8 cellular contexts compared by ENCODE assay signal in the genomic region with DNA sequence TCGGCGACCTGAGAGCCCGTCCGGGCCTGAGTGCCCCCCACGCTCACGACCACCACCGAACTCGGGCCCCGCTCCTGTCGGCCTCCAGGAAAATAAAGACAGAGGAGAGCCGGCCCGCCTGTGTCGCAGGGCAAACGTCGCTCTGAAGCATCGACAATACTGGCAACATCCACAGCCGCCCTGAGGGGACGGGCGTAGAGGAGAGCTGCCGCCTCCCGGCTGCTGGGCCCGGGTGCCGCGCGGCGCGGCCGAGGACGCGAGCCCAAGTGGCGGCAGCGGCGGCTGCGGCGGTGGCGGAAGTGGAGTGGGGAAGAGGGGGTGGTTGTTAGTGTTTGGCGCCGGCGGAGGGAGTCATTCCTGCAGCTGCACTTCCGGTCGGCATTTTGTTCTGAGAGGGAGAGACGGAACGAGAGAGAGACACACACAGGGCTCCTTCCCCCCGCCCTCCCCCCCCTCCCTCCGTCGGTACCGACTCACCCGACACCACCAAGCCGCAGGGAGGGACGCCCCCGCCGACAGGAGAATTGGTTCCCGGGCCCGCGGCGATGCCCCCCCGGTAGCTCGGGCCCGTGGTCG. TPM values are rescaled to one million over a fixed set of nuclear protein-coding genes. Genes with fewer than 3 reads are reported as not detected.
DNase-seq lines count a peak whose midpoint lies in the region; ATAC-seq, FAIRE-seq and TF ChIP-seq lines count a peak whose summit lies in the region.

A gene with protein sequence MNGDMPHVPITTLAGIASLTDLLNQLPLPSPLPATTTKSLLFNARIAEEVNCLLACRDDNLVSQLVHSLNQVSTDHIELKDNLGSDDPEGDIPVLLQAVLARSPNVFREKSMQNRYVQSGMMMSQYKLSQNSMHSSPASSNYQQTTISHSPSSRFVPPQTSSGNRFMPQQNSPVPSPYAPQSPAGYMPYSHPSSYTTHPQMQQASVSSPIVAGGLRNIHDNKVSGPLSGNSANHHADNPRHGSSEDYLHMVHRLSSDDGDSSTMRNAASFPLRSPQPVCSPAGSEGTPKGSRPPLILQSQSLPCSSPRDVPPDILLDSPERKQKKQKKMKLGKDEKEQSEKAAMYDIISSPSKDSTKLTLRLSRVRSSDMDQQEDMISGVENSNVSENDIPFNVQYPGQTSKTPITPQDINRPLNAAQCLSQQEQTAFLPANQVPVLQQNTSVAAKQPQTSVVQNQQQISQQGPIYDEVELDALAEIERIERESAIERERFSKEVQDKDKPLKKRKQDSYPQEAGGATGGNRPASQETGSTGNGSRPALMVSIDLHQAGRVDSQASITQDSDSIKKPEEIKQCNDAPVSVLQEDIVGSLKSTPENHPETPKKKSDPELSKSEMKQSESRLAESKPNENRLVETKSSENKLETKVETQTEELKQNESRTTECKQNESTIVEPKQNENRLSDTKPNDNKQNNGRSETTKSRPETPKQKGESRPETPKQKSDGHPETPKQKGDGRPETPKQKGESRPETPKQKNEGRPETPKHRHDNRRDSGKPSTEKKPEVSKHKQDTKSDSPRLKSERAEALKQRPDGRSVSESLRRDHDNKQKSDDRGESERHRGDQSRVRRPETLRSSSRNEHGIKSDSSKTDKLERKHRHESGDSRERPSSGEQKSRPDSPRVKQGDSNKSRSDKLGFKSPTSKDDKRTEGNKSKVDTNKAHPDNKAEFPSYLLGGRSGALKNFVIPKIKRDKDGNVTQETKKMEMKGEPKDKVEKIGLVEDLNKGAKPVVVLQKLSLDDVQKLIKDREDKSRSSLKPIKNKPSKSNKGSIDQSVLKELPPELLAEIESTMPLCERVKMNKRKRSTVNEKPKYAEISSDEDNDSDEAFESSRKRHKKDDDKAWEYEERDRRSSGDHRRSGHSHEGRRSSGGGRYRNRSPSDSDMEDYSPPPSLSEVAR (N-terminal part only) (plus strand): TSS at position 381 of the 576 bp plus-strand sequence. CDS start 76,928 bp downstream, outside the sequence.

- peak within 1 kb of the TSS; percentile 97 for H3K9ac ChIP-seq in adipocyte (ENCODE audit: low read length)

- intact Hi-C loops in heart left ventricle (cut with DNase I) (loop anchor here (2.0 to 10.0 kb wide), 9 partner anchors 61 to 632 kb away; partner anchors contain the start of genes NADK2 (in 2 of the 10) and NUP155 (in 1 of the 10)), posterior vena cava (cut with DNase I) (loop anchor here in 1 of 2 donors (10.0 kb wide), 1 partner anchor 142 kb away; no protein-coding TSS in a partner anchor)

- WGBS in heart left ventricle, 4 donors = 0 to 1% (median 0%) methylated on average over 7 to 59 of the region's 60 CpGs
- WGBS in upper lobe of left lung, 2 donors = 0% methylated on average over 4 to 42 of the region's 60 CpGs

- H3K36me3 ChIP-seq in adipocyte (ENCODE audit: control insufficient read depth, insufficient read depth, low read length, severe bottlenecking) (no peaks in the 10 kb centered on the region), heart left ventricle (peaks cover 0 to 8% (median 0%) of the 10 kb centered on the region in 9 donors), upper lobe of left lung (peaks cover 0 to 5% (median 0%) of the 10 kb centered on the region in 4 donors)

- FAIRE-seq in GM12891 (lab: Jason Lieb, UNC) = peak; percentile 89

- H3K9me3 ChIP-seq in adipocyte (ENCODE audit: control insufficient read depth, low read length) = no peaks in the 10 kb centered on the region
- H3K9me3 ChIP-seq in heart left ventricle = no peaks in the 10 kb centered on the region
- no peaks in the 10 kb centered on the region for H3K9me3 ChIP-seq in upper lobe of left lung

- DNase-seq in GM12891 (ENCODE audit: insufficient read length, low spot score) (peak; percentile 59), NCI-H1436 (lab: John Stamatoyannopoulos, UW) (peak; percentile 85), T follicular helper cell (ENCODE audit: low read depth) (peak; percentile 87), adipocyte (ENCODE audit: low read depth) (peak; percentile 98), heart left ventricle (peak; percentile 93 to 94 (median 94)), posterior vena cava (ENCODE audit: low spot score) (peak; percentile 97), upper lobe of left lung (peak; percentile 94 to 95)

- H3K27me3 ChIP-seq in adipocyte (replicated peaks; ENCODE audit: control insufficient read depth, insufficient read depth, low read length) (no peaks in the 10 kb centered on the region), heart left ventricle (no peaks in the 10 kb centered on the region), upper lobe of left lung (no peaks in the 10 kb centered on the region)

- TF ChIP-seq CTCF in heart left ventricle (IDR thresholded peaks at IDR 0.05) = peak in 1 of 12 donors; percentile 5
- peak in 2 of 6 experiments; percentile 3 to 7 for TF ChIP-seq CTCF in upper lobe of left lung (IDR thresholded peaks at IDR 0.05)

- ATAC-seq in HG02840 (IDR thresholded peaks at IDR 0.05; ENCODE audit: low FRiP score, unreplicated experiment) = peak; percentile 63
- peak; percentile 76 to 93 (median 88) for ATAC-seq in heart left ventricle
- ATAC-seq in upper lobe of left lung (ENCODE audit: low FRiP score in 2 of 2) = peak; percentile 93 to 94

- TF ChIP-seq POLR2A in GM12891 (IDR thresholded peaks at IDR 0.05; ENCODE audit: low read depth, low read length) = peak; percentile 95
- TF ChIP-seq POLR2A in heart left ventricle (IDR thresholded peaks at IDR 0.05) = peak in 1 of 2 donors; percentile 61
- TF ChIP-seq POLR2A in upper lobe of left lung (IDR thresholded peaks at IDR 0.05) = peak in 3 of 4 donors; percentile 77 to 89 (median 87)

- H3K4me1 ChIP-seq in adipocyte (ENCODE audit: control insufficient read depth, insufficient read depth, low read length) (peaks cover 44% of the 10 kb centered on the region), heart left ventricle (peaks cover 5 to 64% (median 49%) of the 10 kb centered on the region in 12 donors), upper lobe of left lung (peaks cover 36 to 50% (median 41%) of the 10 kb centered on the region in 4 donors)

- H3K4me3 ChIP-seq in adipocyte (ENCODE audit: low read length) = peak within 1 kb of the TSS; percentile 100
- peak within 1 kb of the TSS; percentile 77 to 98 (median 91) for H3K4me3 ChIP-seq in heart left ventricle
- peak within 1 kb of the TSS; percentile 66 to 91 (median 86) for H3K4me3 ChIP-seq in upper lobe of left lung

- peak within 1 kb of the TSS; percentile 94 to 98 (median 96) for H3K27ac ChIP-seq in heart left ventricle
- H3K27ac ChIP-seq in upper lobe of left lung = peak within 1 kb of the TSS; percentile 94 to 99 (median 98)

- TF ChIP-seq EP300 in upper lobe of left lung (IDR thresholded peaks at IDR 0.05) = no peak

TF ChIP-seq in GM12891, 5 proteins besides CTCF, POLR2A, EP300 and RAD21:
- TF ChIP-seq TAF1 (IDR thresholded peaks at IDR 0.05; ENCODE audit: low read depth, low read length) (peak; percentile 85), POLR2AphosphoS5 (IDR thresholded peaks at IDR 0.05; ENCODE audit: low read depth, low read length) (peak; percentile 96), PAX5 (IDR thresholded peaks at IDR 0.05; ENCODE audit: insufficient read depth, low read length, severe bottlenecking) (no peak), SPI1 (IDR thresholded peaks at IDR 0.05; ENCODE audit: low read depth, low read length) (peak; percentile 48), POU2F2 (IDR thresholded peaks at IDR 0.05; ENCODE audit: low read depth, low read length) (peak; percentile 85)

RNA-seq across cellular contexts. Expression of the gene that starts here (rescaled TPM):
- 12.6 TPM for polyA plus RNA-seq in GM12891 (2012; ENCODE audit: low read depth, missing spikeins)
- total RNA-seq in heart left ventricle = 10 to 100 TPM; 31.7 to 57.3 (median 39.2) TPM
- polyA plus RNA-seq in heart left ventricle = 10 to 100 TPM; 13.2 to 13.5 TPM
- total RNA-seq in posterior vena cava = 10 to 100 TPM; 49.3 to 58.6 TPM
- total RNA-seq in upper lobe of left lung = 10 to 100 TPM; 39.2 to 75.2 (median 55.3) TPM

Comparison
In these comparisons a context has a peak if more than half of its experiments do, and no peak if none do; other contexts are left out.
1. Peak in every context shown above with its lines: DNase-seq, ATAC-seq, H3K4me3 ChIP-seq and H3K27ac ChIP-seq.